8 cellular contexts compared by ENCODE assay signal in the genomic region with DNA sequence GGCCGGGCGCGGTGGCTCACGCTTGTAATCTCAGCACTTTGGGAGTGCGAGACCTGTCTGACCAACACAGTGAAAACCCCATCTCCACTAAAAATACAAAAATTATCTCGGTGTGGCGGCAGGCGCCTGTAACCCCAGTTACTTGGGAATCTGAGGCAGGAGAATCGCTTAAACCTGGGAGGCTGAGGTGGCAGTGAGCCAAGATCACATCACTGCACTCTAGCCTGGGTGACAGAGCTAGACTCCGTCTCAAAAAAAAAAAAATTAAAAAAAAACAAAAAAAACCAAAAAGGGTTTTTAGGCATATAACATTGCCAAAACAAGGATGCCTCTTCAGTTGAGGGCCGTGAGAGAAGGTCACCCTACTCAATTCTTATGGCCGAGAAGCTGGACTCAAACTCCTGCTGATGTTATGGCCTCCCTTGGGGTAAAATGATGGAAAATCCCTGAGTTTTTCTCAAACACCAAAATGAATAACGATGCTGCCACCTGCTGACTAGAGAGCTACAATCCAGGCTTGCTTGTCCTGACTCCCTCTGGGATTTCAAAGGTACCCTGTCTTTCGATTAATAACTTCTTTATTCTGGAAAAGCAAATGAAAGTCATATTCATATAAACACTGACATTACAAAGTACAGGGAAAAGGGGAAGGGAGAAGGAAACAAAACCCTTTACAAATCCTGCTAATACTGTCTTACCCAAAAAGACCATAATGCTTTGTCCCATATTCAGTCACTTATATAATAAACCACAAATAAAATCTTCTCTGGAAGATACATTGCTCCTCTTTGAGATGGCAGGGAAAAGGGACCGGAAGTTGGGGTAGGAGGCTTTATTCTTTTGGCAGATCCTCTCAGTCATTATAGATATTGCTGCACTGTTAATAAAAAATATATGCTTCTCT. TPM values are rescaled to one million over a fixed set of nuclear protein-coding genes. Genes with fewer than 3 reads are reported as not detected.
DNase-seq lines count a peak whose midpoint lies in the region; ATAC-seq, FAIRE-seq and TF ChIP-seq lines count a peak whose summit lies in the region.

No MANE protein-coding gene starts in this region.

- no peak overlapping the region for H3K4me3 ChIP-seq in right atrium auricular region
- no peak overlapping the region for H3K4me3 ChIP-seq in sigmoid colon

- H3K4me3 Mint-ChIP-seq in stimulated activated memory B cell treated with anti-CD40 and anti-IgM and Interleukin-4, amounts not matched to agents 10 μg/mL and 1 μg/mL and 100 μg/mL, for 72 hours = no peak overlapping the region

- H3K27ac Mint-ChIP-seq in stimulated activated memory B cell treated with anti-CD40 and anti-IgM and Interleukin-4, amounts not matched to agents 10 μg/mL and 1 μg/mL and 100 μg/mL, for 72 hours = no peak overlapping the region

- H3K27me3 ChIP-seq in right atrium auricular region (no peaks in the 10 kb centered on the region), sigmoid colon (no peaks in the 10 kb centered on the region)

- peak in 8 of 14 donors; percentile 11 to 47 (median 24) for DNase-seq in C1 segment of cervical spinal cord (lab: John Stamatoyannopoulos, UW)
- DNase-seq in GM12892 (ENCODE audit: insufficient read length) = no peak
- peak; percentile 58 for DNase-seq in NCI-H446 treated with DMSO at 0.1 percent for 48 hours (lab: John Stamatoyannopoulos, UW)
- peak; percentile 83 for DNase-seq in amniotic stem cell (lab: John Stamatoyannopoulos, UW)
- no peak for DNase-seq in right atrium auricular region (ENCODE audit: low spot score)
- peak; percentile 75 for DNase-seq in sigmoid colon
- DNase-seq in activated effector memory CD4-positive, alpha-beta T cell treated with anti-CD3 and anti-CD28 coated beads, Interleukin-2, amount 50 U/mL, for 16 hours = no peak

- no peak for ATAC-seq in stimulated activated memory B cell treated with anti-CD40 and anti-IgM and Interleukin-4, amounts not matched to agents 10 μg/mL and 1 μg/mL and 100 μg/mL, for 72 hours

- no peaks in the 10 kb centered on the region for H3K27me3 Mint-ChIP-seq in stimulated activated memory B cell treated with anti-CD40 and anti-IgM and Interleukin-4, amounts not matched to agents 10 μg/mL and 1 μg/mL and 100 μg/mL, for 72 hours

- 75 to 78% methylated on average over 15 of the region's 15 CpGs for WGBS in sigmoid colon, 2 donors

- peaks cover 26% of the 10 kb centered on the region for H3K36me3 Mint-ChIP-seq in stimulated activated memory B cell treated with anti-CD40 and anti-IgM and Interleukin-4, amounts not matched to agents 10 μg/mL and 1 μg/mL and 100 μg/mL, for 72 hours

- no peak for TF ChIP-seq POLR2A in GM12892 (IDR thresholded peaks at IDR 0.05; ENCODE audit: low read depth, low read length)
- no peak for TF ChIP-seq POLR2A in sigmoid colon (IDR thresholded peaks at IDR 0.05)

- no peak for TF ChIP-seq EP300 in sigmoid colon (IDR thresholded peaks at IDR 0.05)

- H3K27ac ChIP-seq in right atrium auricular region = no peak overlapping the region
- peak overlapping the region in 1 of 4 donors; percentile 41 for H3K27ac ChIP-seq in sigmoid colon

- peaks cover 52% of the 10 kb centered on the region for H3K36me3 ChIP-seq in right atrium auricular region
- H3K36me3 ChIP-seq in sigmoid colon = peaks cover 23 to 48% (median 27%) of the 10 kb centered on the region in 4 donors

- TF ChIP-seq CTCF in right atrium auricular region (IDR thresholded peaks at IDR 0.05) (peak; percentile 42 to 72), sigmoid colon (IDR thresholded peaks at IDR 0.05) (peak; percentile 14 to 54 (median 49))

- FAIRE-seq in GM12892 (lab: Jason Lieb, UNC) = peak; percentile 56

- H3K9me3 Mint-ChIP-seq in stimulated activated memory B cell treated with anti-CD40 and anti-IgM and Interleukin-4, amounts not matched to agents 10 μg/mL and 1 μg/mL and 100 μg/mL, for 72 hours = no peaks in the 10 kb centered on the region

- intact Hi-C loops in sigmoid colon (cut with DNase I) = loop anchor here (1.0 to 10.0 kb wide), 3 partner anchors 84 to 358 kb away; no protein-coding TSS in a partner anchor

- H3K4me1 ChIP-seq in right atrium auricular region (peaks cover 0 to 10% of the 10 kb centered on the region in 2 donors), sigmoid colon (peaks cover 0 to 8% (median 0%) of the 10 kb centered on the region in 4 donors)

- no peaks in the 10 kb centered on the region for H3K4me1 Mint-ChIP-seq in stimulated activated memory B cell treated with anti-CD40 and anti-IgM and Interleukin-4, amounts not matched to agents 10 μg/mL and 1 μg/mL and 100 μg/mL, for 72 hours

- no peaks in the 10 kb centered on the region for H3K9me3 ChIP-seq in right atrium auricular region
- H3K9me3 ChIP-seq in sigmoid colon = no peaks in the 10 kb centered on the region

RNA-seq across cellular contexts. Expression of a gene that starts 10.7 kb away (rescaled TPM):
- polyA plus RNA-seq in GM12892 (2012; ENCODE audit: missing spikeins) = 0.59 TPM
- total RNA-seq in right atrium auricular region (1 to 10 TPM; 1.5 to 2.0 TPM), sigmoid colon (1 to 10 TPM in 3 of 4 donors, under 1 TPM in 1; 0.68 to 3.2 (median 2.1) TPM)
- polyA plus RNA-seq in sigmoid colon = 10 to 100 TPM in 1 of 3 donors, 1 to 10 TPM in 2; 3.4 to 19.0 (median 3.6) TPM

RNA-seq across cellular contexts. Expression of a gene that starts 40.1 kb away (rescaled TPM):
- 26.2 TPM for polyA plus RNA-seq in GM12892 (2012; ENCODE audit: missing spikeins)
- total RNA-seq in right atrium auricular region = 10 to 100 TPM; 22.1 to 28.9 TPM
- 10 to 100 TPM; 16.8 to 27.5 (median 20.1) TPM for total RNA-seq in sigmoid colon
- 10 to 100 TPM; 19.2 to 21.0 (median 20.4) TPM for polyA plus RNA-seq in sigmoid colon

RNA-seq across cellular contexts. Expression of a gene that starts 45.6 kb away (rescaled TPM):
- polyA plus RNA-seq in GM12892 (2012; ENCODE audit: missing spikeins) = not detected
- total RNA-seq in right atrium auricular region (not detected), sigmoid colon (not detected)
- not detected for polyA plus RNA-seq in sigmoid colon

RNA-seq across cellular contexts. Expression of a gene that starts 49.9 kb away (rescaled TPM):
- 38.6 TPM for polyA plus RNA-seq in GM12892 (2012; ENCODE audit: missing spikeins)
- total RNA-seq in right atrium auricular region (10 to 100 TPM in 1 of 2 donors, 1 to 10 TPM in 1; 7.4 to 12.6 TPM), sigmoid colon (10 to 100 TPM; 20.0 to 36.5 (median 29.9) TPM)
- polyA plus RNA-seq in sigmoid colon = 10 to 100 TPM; 14.1 to 27.6 (median 19.5) TPM

Comparison
In these comparisons a context has a peak if more than half of its experiments do, and no peak if none do; other contexts are left out.
1. DNase-seq: peak in C1 segment of cervical spinal cord (8 of 14), NCI-H446 treated with DMSO at 0.1 percent for 48 hours (single experiment), amniotic stem cell (single experiment) and sigmoid colon (single experiment); none in GM12892 (single experiment), right atrium auricular region (single experiment) and activated effector memory CD4-positive, alpha-beta T cell treated with anti-CD3 and anti-CD28 coated beads, Interleukin-2, amount 50 U/mL, for 16 hours (single experiment).